19 cellular contexts compared by ENCODE assay signal in the genomic region with DNA sequence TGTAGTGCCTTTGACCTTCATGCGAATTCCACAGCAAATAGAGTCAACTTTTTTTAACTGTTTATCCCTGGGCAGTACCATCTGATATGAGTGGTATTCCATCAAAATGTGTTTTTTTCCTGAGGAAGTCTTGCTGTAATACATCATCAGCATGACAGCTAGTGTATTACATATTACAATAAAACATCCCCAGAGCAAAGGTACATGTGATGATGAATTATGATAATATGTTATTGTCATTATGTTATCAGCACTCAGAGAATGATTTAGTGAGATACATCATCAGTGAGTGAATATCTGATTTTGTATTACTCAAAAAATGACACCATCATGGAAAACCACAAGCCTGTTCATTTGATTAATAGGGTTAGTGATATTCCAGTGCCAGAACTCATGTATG.
DNase-seq lines count a peak whose midpoint lies in the region; FAIRE-seq and TF ChIP-seq lines count a peak whose summit lies in the region.
"Had no signal": no experiment of that assay in that cellular context is flagged by ENCODE, and none has a peak within 500 bp of the region (broad histone marks: within the 10 kb centered on the region; RNA-seq: fewer than 3 reads in every experiment).

No MANE protein-coding gene starts in this region.

- H3K4me3 Mint-ChIP-seq in type B pancreatic cell, result peak overlapping the region; percentile 7
- H3K4me3 Mint-ChIP-seq: CD4-positive, alpha-beta memory T cell; GM23338; H9; HFFc6 had no signal

- no peaks in the 10 kb centered on the region for H3K4me1 ChIP-seq in thyroid gland

- no peak for TF ChIP-seq POLR2A in thyroid gland (IDR thresholded peaks at IDR 0.05)

- H3K36me3 ChIP-seq in bronchial epithelial cell (ENCODE audit: control insufficient read depth, insufficient read depth, low read length) (no peaks in the 10 kb centered on the region), thyroid gland (no peaks in the 10 kb centered on the region)

- WGBS in thyroid gland, 2 donors, result 84 to 93% methylated on average over 1 of the region's 1 CpG

- H3K4me1 Mint-ChIP-seq in type B pancreatic cell (ENCODE audit: unreplicated experiment), result no peaks in the 10 kb centered on the region
- H3K4me1 Mint-ChIP-seq: CD4-positive, alpha-beta memory T cell had no signal

- H3K9me3 ChIP-seq in thyroid gland, result no peaks in the 10 kb centered on the region

- H3K27me3 ChIP-seq in bronchial epithelial cell (ENCODE audit: control insufficient read depth, insufficient read depth, low read length), result no peaks in the 10 kb centered on the region
- no peaks in the 10 kb centered on the region for H3K27me3 ChIP-seq in thyroid gland

- no peak for TF ChIP-seq CTCF in bronchial epithelial cell (IDR thresholded peaks at IDR 0.05; ENCODE audit: insufficient read depth, low read length, severe bottlenecking)
- TF ChIP-seq CTCF in type B pancreatic cell (conservative IDR thresholded peaks at IDR 0.05), result no peak
- no peak for TF ChIP-seq CTCF in thyroid gland (IDR thresholded peaks at IDR 0.05)

- peaks cover 30% of the 10 kb centered on the region for H3K27me3 Mint-ChIP-seq in type B pancreatic cell

- intact Hi-C loops in thyroid gland (cut with DNase I), result no loop called here

- no peak overlapping the region for H3K27ac ChIP-seq in thyroid gland

- H3K36me3 Mint-ChIP-seq in type B pancreatic cell, result peaks cover 2% of the 10 kb centered on the region
- H3K36me3 Mint-ChIP-seq: CD4-positive, alpha-beta memory T cell had no signal

- no peak overlapping the region for H3K27ac Mint-ChIP-seq in type B pancreatic cell
- H3K27ac Mint-ChIP-seq: CD4-positive, alpha-beta memory T cell; GM23338; H9; HFFc6 had no signal

- H3K4me3 ChIP-seq in bronchial epithelial cell (ENCODE audit: low read depth, low read length) (no peak overlapping the region), thyroid gland (replicated peaks in 1 of 3) (no peak overlapping the region)
- H3K4me3 ChIP-seq: GM23338 had no signal

- peaks cover 2% of the 10 kb centered on the region for H3K9me3 Mint-ChIP-seq in type B pancreatic cell
- H3K9me3 Mint-ChIP-seq: GM23338, H9, HFFc6 had no signal

- FAIRE-seq in HTR-8/SVneo (lab: Jason Lieb, UNC) (no peak), bronchial epithelial cell (lab: Jason Lieb, UNC) (no peak)
- FAIRE-seq: G401.6, GM12892, GM19239 had no signal

- DNase-seq in HTR-8/SVneo (ENCODE audit: insufficient read length, low spot score) (peak; percentile 24), RKO (ENCODE audit: low spot score) (peak; percentile 54), bronchial epithelial cell (ENCODE audit: low read depth) (peak; percentile 2), type B pancreatic cell (ENCODE audit: extremely low spot score, unreplicated experiment) (no peak), hypothalamus (lab: John Stamatoyannopoulos, UW) (no peak), anterior cingulate cortex (lab: John Stamatoyannopoulos, UW) (no peak), thyroid gland (no peak)
- DNase-seq: C1 segment of cervical spinal cord; Calu3; CD4-positive, alpha-beta memory T cell; COR-L47; DMS153; DND-41; H9; HFFc6 had no signal

Comparison
In these comparisons a context has a peak if more than half of its experiments do, and no peak if none do; other contexts are left out.
1. DNase-seq: peak in HTR-8/SVneo (single experiment), RKO (single experiment) and bronchial epithelial cell (single experiment); none in type B pancreatic cell (single experiment), hypothalamus (0 of 51), anterior cingulate cortex (0 of 58) and thyroid gland (0 of 2).